Comparison of ENCODE assay signal across 31 cellular contexts in the genomic region with DNA sequence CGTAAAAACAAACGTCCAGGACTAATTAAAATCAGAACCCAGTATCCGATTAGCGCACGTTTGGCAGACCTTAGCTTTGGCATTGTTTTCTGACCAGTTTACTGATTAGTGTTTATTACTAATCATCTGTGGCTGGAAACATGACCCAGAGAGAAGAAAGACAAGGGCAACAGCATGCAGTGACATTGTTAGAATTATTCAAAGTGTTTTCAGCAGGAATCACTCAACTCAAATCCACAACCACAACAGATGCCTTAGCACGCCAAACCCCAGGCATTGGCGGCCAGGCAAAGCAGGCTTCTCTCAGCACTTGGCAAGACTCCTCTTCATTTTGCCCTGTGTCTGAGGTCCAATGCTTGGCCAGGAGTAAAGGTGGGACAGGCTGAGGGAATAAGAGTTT.
A peak's percentile ranks its signal among the peaks of the same experiment; 100 is the strongest.
DNase-seq lines count a peak whose midpoint lies in the region; ATAC-seq and TF ChIP-seq lines count a peak whose summit lies in the region.
"Had no signal": no experiment of that assay in that cellular context is flagged by ENCODE, and none has a peak within 500 bp of the region (broad histone marks: within the 10 kb centered on the region; RNA-seq: fewer than 3 reads in every experiment).

No MANE protein-coding gene starts in this region.

- no peak overlapping the region for H3K4me2 ChIP-seq in mesendoderm (ENCODE audit: low read length)

- H3K27ac ChIP-seq in mesendoderm (ENCODE audit: low read depth, low read length) (no peak overlapping the region), adrenal gland (no peak overlapping the region)
- H3K27ac ChIP-seq: ascending aorta, esophagus squamous epithelium, left ventricle myocardium inferior, neutrophil, prostate gland, right lobe of liver, RWPE1, SJSA1, thoracic aorta, WERI-Rb-1 had no signal

- H4K8ac ChIP-seq in mesendoderm (ENCODE audit: low read depth, low read length) = no peak overlapping the region

- H3K36me3 Mint-ChIP-seq in immature natural killer cell = no peaks in the 10 kb centered on the region
- H3K36me3 Mint-ChIP-seq: activated naive CD8-positive, alpha-beta T cell; naive thymus-derived CD4-positive, alpha-beta T cell had no signal

- H3K56ac ChIP-seq in mesendoderm (ENCODE audit: low read length) = no peak overlapping the region

- 100% methylated on average over 2 of the region's 7 CpGs for WGBS in mesendoderm (ENCODE audit: extremely low coverage, insufficient coverage, low lambda C conversion rate)
- 63 to 82% (median 73%) methylated on average over 5 to 7 of the region's 7 CpGs for WGBS in adrenal gland, 4 donors

- H3K27me3 Mint-ChIP-seq in immature natural killer cell (ENCODE audit: low read depth in 3 of 3) = no peaks in the 10 kb centered on the region
- H3K27me3 Mint-ChIP-seq: activated naive CD8-positive, alpha-beta T cell; activated T-cell treated with anti-CD3 and anti-CD28 coated beads, Interleukin-2, amount 50 U/mL, for 24 hours; stimulated activated naive CD8-positive, alpha-beta T cell treated with anti-CD3 and anti-CD28 coated beads, Interleukin-15, amount 100 ng/mL, for 72 hours had no signal

- no peak for ATAC-seq in GM18867 (IDR thresholded peaks at IDR 0.05; ENCODE audit: unreplicated experiment)
- ATAC-seq: naive thymus-derived CD4-positive, alpha-beta T cell; right lobe of liver; stimulated activated naive CD8-positive, alpha-beta T cell treated with anti-CD3 and anti-CD28 coated beads, Interleukin-15, amount 100 ng/mL, for 72 hours had no signal

- H3K4ac ChIP-seq in mesendoderm (ENCODE audit: low read depth, low read length) = no peak overlapping the region

- peak; percentile 81 for DNase-seq in AG20443 (ENCODE audit: low spot score)
- peak; percentile 30 for DNase-seq in HFF-Myc (ENCODE audit: extremely low read depth, low read depth)
- DNase-seq in cerebellum (ENCODE audit: low spot score) = peak; percentile 41
- DNase-seq in mesendoderm = peak; percentile 16
- no peak for DNase-seq in adrenal gland
- no peak for DNase-seq in immature natural killer cell
- DNase-seq in mucosa of gallbladder (ENCODE audit: low spot score) = no peak
- DNase-seq: activated CD4-positive, alpha-beta T cell treated with anti-CD3 and anti-CD28 coated beads, Interleukin-2, amount 10 ng/mL, durations not matched to agents 24 days and 14 days; activated effector memory CD4-positive, alpha-beta T cell treated with anti-CD3 and anti-CD28 coated beads, Interleukin-2, amount 50 U/mL, for 16 hours; activated T-cell treated with anti-CD3 and anti-CD28 coated beads, Interleukin-2, amount 50 U/mL, for 24 hours; C1 segment of cervical spinal cord; COR-L47; esophagus squamous epithelium; left ventricle myocardium inferior; naive thymus-derived CD4-positive, alpha-beta T cell; NCI-H1092; NCI-H1694; NCI-H774; right lobe of liver; stimulated activated naive CD8-positive, alpha-beta T cell treated with anti-CD3 and anti-CD28 coated beads, Interleukin-15, amount 100 ng/mL, for 72 hours; T1000; WERI-Rb-1 had no signal

- no peaks in the 10 kb centered on the region for H3K9me3 Mint-ChIP-seq in immature natural killer cell
- H3K9me3 Mint-ChIP-seq: activated T-cell treated with anti-CD3 and anti-CD28 coated beads, Interleukin-2, amount 50 U/mL, for 24 hours; central memory CD8-positive, alpha-beta T cell had no signal

- H3K4me3 Mint-ChIP-seq in immature natural killer cell = no peak overlapping the region
- H3K4me3 Mint-ChIP-seq: activated CD4-positive, alpha-beta T cell treated with anti-CD3 and anti-CD28 coated beads, Interleukin-2, amount 10 ng/mL, durations not matched to agents 24 days and 14 days; activated naive CD8-positive, alpha-beta T cell; activated T-cell treated with anti-CD3 and anti-CD28 coated beads, Interleukin-2, amount 50 U/mL, for 24 hours; central memory CD8-positive, alpha-beta T cell; naive thymus-derived CD4-positive, alpha-beta T cell; stimulated activated naive CD8-positive, alpha-beta T cell treated with anti-CD3 and anti-CD28 coated beads, Interleukin-15, amount 100 ng/mL, for 72 hours had no signal

- TF ChIP-seq CTCF in HFF-Myc (IDR thresholded peaks at IDR 0.05; ENCODE audit: low read depth, low read length, missing control alignments) (no peak), adrenal gland (IDR thresholded peaks at IDR 0.05) (no peak)

- H3K23ac ChIP-seq in mesendoderm (ENCODE audit: low read length) = no peak overlapping the region

- H3K9ac ChIP-seq in mesendoderm (ENCODE audit: low read length) = no peak overlapping the region

- intact Hi-C loops in adrenal gland (cut with DNase I) = no loop called here

- H4K5ac ChIP-seq in mesendoderm (ENCODE audit: low read length) = no peak overlapping the region

- no peaks in the 10 kb centered on the region for H3K36me3 ChIP-seq in mesendoderm (ENCODE audit: control insufficient read depth, insufficient read depth, low read length)
- no peaks in the 10 kb centered on the region for H3K36me3 ChIP-seq in adrenal gland (replicated peaks in 1 of 2)
- H3K36me3 ChIP-seq: ascending aorta, esophagus squamous epithelium, left ventricle myocardium inferior, neutrophil, prostate gland, right lobe of liver, SJSA1, thoracic aorta, WERI-Rb-1 had no signal

- no peaks in the 10 kb centered on the region for H3K27me3 ChIP-seq in mesendoderm (ENCODE audit: insufficient read depth, low read length, poor library complexity)
- no peaks in the 10 kb centered on the region for H3K27me3 ChIP-seq in adrenal gland
- H3K27me3 ChIP-seq: ascending aorta, esophagus squamous epithelium, neutrophil, right lobe of liver, SJSA1 had no signal

- no peaks in the 10 kb centered on the region for H3K9me3 ChIP-seq in adrenal gland (replicated peaks in 1 of 3)
- H3K9me3 ChIP-seq: ascending aorta, esophagus squamous epithelium, left ventricle myocardium inferior, neutrophil, prostate gland, right lobe of liver, SJSA1, thoracic aorta had no signal

- H2BK5ac ChIP-seq in mesendoderm (ENCODE audit: low read length) = no peak overlapping the region

- no peaks in the 10 kb centered on the region for H3K4me1 Mint-ChIP-seq in immature natural killer cell
- H3K4me1 Mint-ChIP-seq: activated CD4-positive, alpha-beta T cell treated with anti-CD3 and anti-CD28 coated beads, Interleukin-2, amount 10 ng/mL, durations not matched to agents 24 days and 14 days; central memory CD8-positive, alpha-beta T cell; naive thymus-derived CD4-positive, alpha-beta T cell; stimulated activated naive CD8-positive, alpha-beta T cell treated with anti-CD3 and anti-CD28 coated beads, Interleukin-15, amount 100 ng/mL, for 72 hours had no signal

- no peak overlapping the region for H3K27ac Mint-ChIP-seq in immature natural killer cell
- H3K27ac Mint-ChIP-seq: activated CD4-positive, alpha-beta T cell treated with anti-CD3 and anti-CD28 coated beads, Interleukin-2, amount 10 ng/mL, durations not matched to agents 24 days and 14 days; activated naive CD8-positive, alpha-beta T cell; activated T-cell treated with anti-CD3 and anti-CD28 coated beads, Interleukin-2, amount 50 U/mL, for 24 hours; naive thymus-derived CD4-positive, alpha-beta T cell; stimulated activated naive CD8-positive, alpha-beta T cell treated with anti-CD3 and anti-CD28 coated beads, Interleukin-15, amount 100 ng/mL, for 72 hours had no signal

- no peak overlapping the region for H2BK15ac ChIP-seq in mesendoderm (replicated peaks; ENCODE audit: low read depth)

- H3K79me2 ChIP-seq in mesendoderm (ENCODE audit: control insufficient read depth, insufficient read depth, low read length) = no peaks in the 10 kb centered on the region

- H3K18ac ChIP-seq in mesendoderm (ENCODE audit: low read length) = no peak overlapping the region

- no peak overlapping the region for H3K4me3 ChIP-seq in HFF-Myc (replicated peaks; ENCODE audit: low read depth, low read length)
- no peak overlapping the region for H3K4me3 ChIP-seq in mesendoderm (ENCODE audit: low read length)
- no peak overlapping the region for H3K4me3 ChIP-seq in adrenal gland
- H3K4me3 ChIP-seq: ascending aorta, esophagus squamous epithelium, left ventricle myocardium inferior, prostate gland, right lobe of liver, SJSA1, thoracic aorta had no signal

- H3K79me1 ChIP-seq in mesendoderm (ENCODE audit: low read length) = no peaks in the 10 kb centered on the region

- no peak overlapping the region for H2BK120ac ChIP-seq in mesendoderm (ENCODE audit: low read depth, low read length)

- H2AK5ac ChIP-seq in mesendoderm (ENCODE audit: low read length) = no peak overlapping the region

- TF ChIP-seq POLR2A in adrenal gland (IDR thresholded peaks at IDR 0.05) = no peak

- no peaks in the 10 kb centered on the region for H3K4me1 ChIP-seq in mesendoderm (ENCODE audit: control insufficient read depth, low read depth, low read length)
- no peaks in the 10 kb centered on the region for H3K4me1 ChIP-seq in adrenal gland (replicated peaks in 1 of 2)
- H3K4me1 ChIP-seq: ascending aorta, esophagus squamous epithelium, left ventricle myocardium inferior, prostate gland, right lobe of liver, SJSA1 had no signal

Comparison
In these comparisons a context has a peak if more than half of its experiments do, and no peak if none do; other contexts are left out.
1. DNase-seq: peak in AG20443 (single experiment), HFF-Myc (single experiment), cerebellum (single experiment) and mesendoderm (single experiment); none in adrenal gland (0 of 7), immature natural killer cell (0 of 3) and mucosa of gallbladder (single experiment).